Comparison of ENCODE assay signal across 15 cellular contexts in the genomic region with DNA sequence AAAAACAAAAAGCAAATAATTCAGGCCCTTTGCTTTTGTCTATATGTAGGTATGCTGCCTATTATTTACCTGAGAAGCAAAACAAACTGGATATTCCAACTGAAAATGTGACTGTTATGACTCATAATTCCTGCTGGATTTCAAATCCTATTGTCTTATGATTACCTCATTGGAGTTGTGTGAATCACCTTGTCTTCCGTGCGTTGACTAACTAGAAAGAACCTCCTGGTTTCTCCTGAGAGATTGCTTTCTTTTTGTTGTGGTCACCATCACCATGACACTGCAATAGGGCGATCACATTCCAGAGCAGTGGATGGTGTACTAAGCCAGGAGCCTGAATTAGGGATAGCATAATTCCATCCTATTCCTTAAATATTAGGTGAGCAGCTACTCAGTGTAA. TPM values are rescaled to one million over a fixed set of nuclear protein-coding genes. Genes with fewer than 3 reads are reported as not detected.
DNase-seq lines count a peak whose midpoint lies in the region; ATAC-seq, FAIRE-seq and TF ChIP-seq lines count a peak whose summit lies in the region.
"Had no signal": no experiment of that assay in that cellular context is flagged by ENCODE, and none has a peak within 500 bp of the region (broad histone marks: within the 10 kb centered on the region; RNA-seq: fewer than 3 reads in every experiment).

No MANE protein-coding gene starts in this region.

- H3K36me3 Mint-ChIP-seq in endodermal cell (ENCODE audit: low read depth) (no peaks in the 10 kb centered on the region), T-cell (no peaks in the 10 kb centered on the region)
- H3K36me3 Mint-ChIP-seq: memory B cell had no signal

- H3K27me3 ChIP-seq in endodermal cell (ENCODE audit: control insufficient read depth, insufficient read depth, low read length, poor library complexity, severe bottlenecking) (no peaks in the 10 kb centered on the region), pancreas (no peaks in the 10 kb centered on the region)
- H3K27me3 ChIP-seq: esophagus muscularis mucosa, sigmoid colon had no signal

- H3K4me1 ChIP-seq in endodermal cell (ENCODE audit: control insufficient read depth, insufficient read depth, low read length) (no peaks in the 10 kb centered on the region), mesodermal cell (ENCODE audit: control insufficient read depth, insufficient read depth, low read length, poor library complexity, severe bottlenecking) (peaks cover 14% of the 10 kb centered on the region), pancreas (no peaks in the 10 kb centered on the region)
- H3K4me1 ChIP-seq: esophagus muscularis mucosa, sigmoid colon had no signal

- intact Hi-C loops in pancreas (cut with DNase I), result no loop called here

- H3K9me3 ChIP-seq in endodermal cell (ENCODE audit: control insufficient read depth, low read length) (no peaks in the 10 kb centered on the region), mesodermal cell (ENCODE audit: control insufficient read depth, low read length) (no peaks in the 10 kb centered on the region), pancreas (no peaks in the 10 kb centered on the region)
- H3K9me3 ChIP-seq: esophagus muscularis mucosa, sigmoid colon had no signal

- POLR2A ChIA-PET in T-cell (lab: Charles Lee), result interaction anchor here in 1 of 2 donors (0.6 kb wide), 1 partner anchor 71 kb away, joined by 4 read pairs; no protein-coding TSS in a partner anchor

- H3K4me3 Mint-ChIP-seq in endodermal cell (no peak overlapping the region), T-cell (no peak overlapping the region)
- H3K4me3 Mint-ChIP-seq: memory B cell had no signal

- H3K4me3 ChIP-seq in endodermal cell (ENCODE audit: low read length) (no peak overlapping the region), mesodermal cell (ENCODE audit: extremely low read depth, insufficient read depth, low read length, poor library complexity, severe bottlenecking) (no peak overlapping the region), pancreas (no peak overlapping the region)
- H3K4me3 ChIP-seq: esophagus muscularis mucosa, sigmoid colon had no signal

- peak; percentile 91 for DNase-seq in Daoy (ENCODE audit: low read depth)
- peak; percentile 24 for DNase-seq in NCI-H69 (lab: John Stamatoyannopoulos, UW)
- DNase-seq in endodermal cell, result no peak
- no peak for DNase-seq in T-cell
- DNase-seq in cerebellar nuclear complex (lab: John Stamatoyannopoulos, UW), result no peak
- DNase-seq in pancreas, result no peak
- DNase-seq: activated CD8-positive, alpha-beta memory T cell treated with anti-CD3 and anti-CD28 coated beads, Interleukin-2, amount 50 U/mL, for 48 hours; anterior cingulate cortex; NCI-H1436; NK-92 treated with Interleukin-12 subunit alpha and Interleukin-12 subunit beta, amount 100 ng/mL, for 24 hours; sigmoid colon had no signal

- H3K27ac ChIP-seq in endodermal cell (ENCODE audit: low read depth, low read length), result no peak overlapping the region
- peak overlapping the region; percentile 58 for H3K27ac ChIP-seq in mesodermal cell (ENCODE audit: low read depth, low read length, severe bottlenecking)
- no peak overlapping the region for H3K27ac ChIP-seq in pancreas
- H3K27ac ChIP-seq: esophagus muscularis mucosa, sigmoid colon had no signal

- H3K27ac Mint-ChIP-seq in endodermal cell, result peak overlapping the region; percentile 15
- H3K27ac Mint-ChIP-seq in T-cell, result no peak overlapping the region
- H3K27ac Mint-ChIP-seq: memory B cell had no signal

- CTCF ChIA-PET in T-cell (lab: Charles Lee), result no interaction called here

- no peak overlapping the region for H3K9ac ChIP-seq in endodermal cell (ENCODE audit: extremely low read depth, low read length, poor library complexity, severe bottlenecking)

- H3K36me3 ChIP-seq in endodermal cell (ENCODE audit: control insufficient read depth, insufficient read depth, low read length) (no peaks in the 10 kb centered on the region), mesodermal cell (ENCODE audit: control insufficient read depth, insufficient read depth, low read length) (no peaks in the 10 kb centered on the region), pancreas (no peaks in the 10 kb centered on the region)
- H3K36me3 ChIP-seq: esophagus muscularis mucosa, sigmoid colon had no signal

- no peak for TF ChIP-seq CTCF in endodermal cell (conservative IDR thresholded peaks at IDR 0.05)
- no peak for TF ChIP-seq CTCF in pancreas (IDR thresholded peaks at IDR 0.05)

- no peaks in the 10 kb centered on the region for H3K9me3 Mint-ChIP-seq in endodermal cell
- no peaks in the 10 kb centered on the region for H3K9me3 Mint-ChIP-seq in T-cell
- H3K9me3 Mint-ChIP-seq: memory B cell had no signal

- FAIRE-seq in pancreas (lab: Jason Lieb, UNC), result no peak

- 95 to 97% methylated on average over 3 of the region's 3 CpGs for WGBS in endodermal cell (ENCODE audit: insufficient coverage in 1 of 2, insufficient read length in 1 of 2), 2 experiments
- 82 to 100% methylated on average over 2 to 3 of the region's 3 CpGs for WGBS in mesodermal cell (ENCODE audit: insufficient coverage in 2 of 2), 2 experiments
- 81 to 82% methylated on average over 3 of the region's 3 CpGs for WGBS in pancreas, 2 donors

- ATAC-seq in T-cell (replicated peaks in 1 of 4) (no peak), pancreas (no peak), GM18867 (IDR thresholded peaks at IDR 0.05; ENCODE audit: unreplicated experiment) (no peak)

- H3K27me3 Mint-ChIP-seq in endodermal cell (ENCODE audit: insufficient read depth), result peaks cover under 1% of the 10 kb centered on the region
- H3K27me3 Mint-ChIP-seq in T-cell, result peaks cover 6 to 16% of the 10 kb centered on the region in 2 donors

- H3K4me1 Mint-ChIP-seq in endodermal cell (peaks cover 6% of the 10 kb centered on the region), T-cell (no peaks in the 10 kb centered on the region)
- H3K4me1 Mint-ChIP-seq: memory B cell had no signal

RNA-seq across cellular contexts. Expression of a gene that starts 23.0 kb away (rescaled TPM):
- 1.5 and 1.8 TPM in 2 replicates for total RNA-seq in Daoy (2014; rRNA removed; shearing (Covaris generic))
- 1 to 10 TPM; 4.8 to 6.4 TPM for total RNA-seq in endodermal cell
- 0.78 TPM for polyA plus RNA-seq in endodermal cell (2013, experiment 1 of 2)
- polyA plus RNA-seq in endodermal cell (2013, experiment 2 of 2), result 0.99 TPM
- polyA plus RNA-seq in mesodermal cell (2013, experiment 1 of 2), result 0.66 TPM
- 0.46 TPM for polyA plus RNA-seq in mesodermal cell (2013, experiment 2 of 2)
- 1 to 10 TPM; 3.3 to 4.1 (median 4.0) TPM for total RNA-seq in T-cell
- total RNA-seq in pancreas, result 1 to 10 TPM; 2.1 to 5.7 (median 4.0) TPM
- under 1 TPM; 0.70 to 0.87 TPM for polyA plus RNA-seq in pancreas

RNA-seq across cellular contexts. Expression of a gene that starts 48.3 kb away (rescaled TPM):
- total RNA-seq in Daoy (2014; rRNA removed; shearing (Covaris generic)), result 34.7 and 35.8 TPM in 2 replicates
- 10 to 100 TPM; 31.1 to 32.7 TPM for total RNA-seq in endodermal cell
- 30.5 TPM for polyA plus RNA-seq in endodermal cell (2013, experiment 1 of 2)
- 27.7 TPM for polyA plus RNA-seq in endodermal cell (2013, experiment 2 of 2)
- 21.2 TPM for polyA plus RNA-seq in mesodermal cell (2013, experiment 1 of 2)
- polyA plus RNA-seq in mesodermal cell (2013, experiment 2 of 2), result 21.9 TPM
- total RNA-seq in T-cell, result 10 to 100 TPM; 23.5 to 30.0 (median 27.0) TPM
- 10 to 100 TPM; 14.5 to 18.4 (median 17.5) TPM for total RNA-seq in pancreas
- polyA plus RNA-seq in pancreas, result 10 to 100 TPM; 10.9 to 12.1 TPM

Comparison
In these comparisons a context has a peak if more than half of its experiments do, and no peak if none do; other contexts are left out.
1. DNase-seq: peak in Daoy (single experiment) and NCI-H69 (single experiment); none in endodermal cell (single experiment), T-cell (0 of 34), cerebellar nuclear complex (0 of 2) and pancreas (0 of 6).